29 cellular contexts compared by ENCODE assay signal in the genomic region with DNA sequence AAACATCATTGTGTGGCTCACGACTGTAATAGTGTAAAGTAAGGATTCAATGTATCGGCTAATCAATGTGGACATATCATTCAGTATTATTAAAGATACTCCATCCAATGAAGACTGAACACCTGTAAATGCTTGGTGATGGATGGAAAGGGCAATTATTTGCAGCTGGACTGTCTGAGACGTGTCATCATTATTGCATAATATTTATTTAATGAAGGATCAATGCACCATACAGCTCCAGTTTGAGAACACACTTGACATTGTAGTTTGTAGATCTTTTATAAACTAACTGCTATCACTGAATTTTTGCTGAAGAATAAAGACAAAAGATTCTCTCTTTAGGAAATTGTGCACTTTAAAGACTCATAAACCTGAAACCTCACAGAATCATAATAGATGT.
"Had no signal": no experiment of that assay in that cellular context is flagged by ENCODE, and none has a peak within 500 bp of the region (broad histone marks: within the 10 kb centered on the region; RNA-seq: fewer than 3 reads in every experiment).

No MANE protein-coding gene starts in this region.

- H3K9me3 ChIP-seq: esophagus squamous epithelium, gastroesophageal sphincter had no signal

- H3K4me3 ChIP-seq: coronary artery, dorsolateral prefrontal cortex, esophagus squamous epithelium, gastroesophageal sphincter had no signal

- FAIRE-seq: astrocyte, bronchial epithelial cell had no signal

- H3K27ac ChIP-seq: brain microvascular endothelial cell, coronary artery, dorsolateral prefrontal cortex, esophagus squamous epithelium, gastroesophageal sphincter, WERI-Rb-1 had no signal

- DNase-seq: activated B cell treated with CpG ODN at 0.5 μM for 24 hours; activated CD4-positive, alpha-beta T cell treated with anti-CD3 and anti-CD28 coated beads for 48 hours; activated CD4-positive, alpha-beta T cell treated with anti-CD3 and anti-CD28 coated beads, Interleukin-2, amount 50 U/mL, for 1 hour; activated CD4-positive, alpha-beta T cell treated with anti-CD3 and anti-CD28 coated beads, Interleukin-2, amount 50 U/mL, for 48 hours; activated CD8-positive, alpha-beta memory T cell treated with anti-CD3 and anti-CD28 coated beads for 24 hours; activated CD8-positive, alpha-beta T cell treated with anti-CD3 and anti-CD28 coated beads for 36 hours; activated effector memory CD4-positive, alpha-beta T cell treated with Interleukin-2 at 50 U/mL for 16 hours; activated gamma-delta T cell treated with Interleukin-2 at 50 U/mL for 16 hours; activated naive CD4-positive, alpha-beta T cell treated with anti-CD3 and anti-CD28 coated beads, Interleukin-2, amount 50 U/mL, for 16 hours; activated naive CD4-positive, alpha-beta T cell treated with Interleukin-2 at 50 U/mL for 16 hours; activated T-cell treated with anti-CD3 and anti-CD28 coated beads, Interleukin-2, amount 50 U/mL, for 4 hours; amniotic stem cell; anterior cingulate cortex; brain microvascular endothelial cell; dorsolateral prefrontal cortex; effector memory CD4-positive, alpha-beta T cell; erythroblast; esophagus squamous epithelium; foreskin melanocyte; T-helper 1 cell; T-helper 17 cell; T1000; WERI-Rb-1 had no signal

- H3K27me3 ChIP-seq: brain microvascular endothelial cell, dorsolateral prefrontal cortex, esophagus squamous epithelium, gastroesophageal sphincter had no signal

- ATAC-seq: activated CD4-positive, CD25-positive, alpha-beta regulatory T cell treated with anti-CD3 and anti-CD28 coated beads, Interleukin-2, amount 50 U/mL, for 24 hours; activated CD8-positive, alpha-beta T cell treated with anti-CD3 and anti-CD28 coated beads for 36 hours; activated T-cell treated with anti-CD3 and anti-CD28 coated beads, Interleukin-2, amount 50 U/mL, for 4 hours; activated T-helper 17 cell treated with anti-CD3 and anti-CD28 coated beads, Interleukin-2, amount 50 U/mL, for 72 hours; gastroesophageal sphincter; T-helper 17 cell had no signal

- H3K4me1 ChIP-seq: gastroesophageal sphincter had no signal

- H3K36me3 ChIP-seq: brain microvascular endothelial cell, esophagus squamous epithelium, gastroesophageal sphincter, WERI-Rb-1 had no signal
